ENCODE assay signal across 23 cellular contexts in genomic region chr4:106021737-106022410, GRCh38.
DNase-seq lines count a peak whose midpoint lies in the region; TF ChIP-seq lines count a peak whose summit lies in the region.
"Had no signal": no experiment of that assay in that cellular context is flagged by ENCODE, and none has a peak within 500 bp of the region (broad histone marks: within the 10 kb centered on the region; RNA-seq: fewer than 3 reads in every experiment).

No MANE protein-coding gene starts in this region.

- H3K23ac ChIP-seq in mesenchymal stem cell (ENCODE audit: low read length in 2 of 2): no peak overlapping the region

- no peak overlapping the region for H2BK5ac ChIP-seq in mesenchymal stem cell (ENCODE audit: low read depth, low read length, poor library complexity, severe bottlenecking)

- no peak overlapping the region for H3K9ac ChIP-seq in mesenchymal stem cell (ENCODE audit: low read length)

- no peak overlapping the region for H4K8ac ChIP-seq in mesenchymal stem cell (ENCODE audit: low read length)

- no peak overlapping the region for H2BK120ac ChIP-seq in mesenchymal stem cell (ENCODE audit: low read depth, low read length)

- no peak overlapping the region for H3K27ac ChIP-seq in mesenchymal stem cell (ENCODE audit: low read length, poor library complexity, severe bottlenecking)
- H3K27ac ChIP-seq: dorsolateral prefrontal cortex, esophagus muscularis mucosa, hepatocyte, RWPE1, skin epidermis, transverse colon had no signal

- no peak overlapping the region for H2AFZ ChIP-seq in mesenchymal stem cell (ENCODE audit: low read depth, low read length)
- H2AFZ ChIP-seq: hepatocyte had no signal

- H3K4me1 ChIP-seq in mesenchymal stem cell (ENCODE audit: control insufficient read depth, insufficient read depth, low read depth, low read length): no peaks in the 10 kb centered on the region
- H3K4me1 ChIP-seq: esophagus muscularis mucosa, transverse colon had no signal

- no peak overlapping the region for H3K4ac ChIP-seq in mesenchymal stem cell (ENCODE audit: low read depth in 1 of 2, low read length in 2 of 2)

- no peaks in the 10 kb centered on the region for H3K27me3 ChIP-seq in mesenchymal stem cell (ENCODE audit: control insufficient read depth in 1 of 2, insufficient read depth in 1 of 2, low read length in 2 of 2)
- H3K27me3 ChIP-seq: dorsolateral prefrontal cortex, esophagus muscularis mucosa, hepatocyte, transverse colon had no signal

- H2BK15ac ChIP-seq in mesenchymal stem cell (ENCODE audit: low read depth, poor library complexity, severe bottlenecking): no peak overlapping the region

- DNase-seq in Daoy (ENCODE audit: low read depth) (peak; percentile 41), NCI-H226 (peak; percentile 82), cardiac fibroblast (ENCODE audit: low read depth in 2 of 2) (peak; percentile 6 to 54), mesenchymal stem cell (peak; percentile 81), NCI-H1105 (lab: John Stamatoyannopoulos, UW) (no peak), NCI-H2171 (lab: John Stamatoyannopoulos, UW) (no peak), SW480 (ENCODE audit: low spot score) (no peak)
- DNase-seq: activated CD4-positive, CD25-positive, alpha-beta regulatory T cell; activated naive CD8-positive, alpha-beta T cell treated with anti-CD3 and anti-CD28 coated beads, Interleukin-2, amount 50 U/mL, for 24 hours; activated T-cell treated with anti-CD3 and anti-CD28 coated beads, Interleukin-2, amount 50 U/mL, for 4 hours; C1 segment of cervical spinal cord; dorsolateral prefrontal cortex; foreskin melanocyte; KG1; mammary epithelial cell; NCI-H1436 treated with DMSO at 0.1 percent for 48 hours; NCI-H82; nephron progenitor cell; transverse colon had no signal

- H3K14ac ChIP-seq in mesenchymal stem cell (ENCODE audit: low read length in 2 of 2): no peak overlapping the region

- 74% methylated on average over 4 of the region's 5 CpGs for WGBS in mesenchymal stem cell

- H2BK12ac ChIP-seq in mesenchymal stem cell (ENCODE audit: low read length in 2 of 2): peak overlapping the region in 1 of 2 experiments; percentile 23

- H3K4me3 ChIP-seq in cardiac fibroblast (replicated peaks in 1 of 2; ENCODE audit: low read depth in 2 of 2, low read length in 2 of 2) (no peak overlapping the region), mesenchymal stem cell (ENCODE audit: insufficient read depth in 1 of 2, low read depth in 1 of 2, low read length in 2 of 2) (no peak overlapping the region)
- H3K4me3 ChIP-seq: dorsolateral prefrontal cortex, esophagus muscularis mucosa, hepatocyte, skin epidermis, transverse colon had no signal

- no peak overlapping the region for H3K18ac ChIP-seq in mesenchymal stem cell (ENCODE audit: low read depth in 1 of 2, low read length in 2 of 2)

- H3K4me2 ChIP-seq in mesenchymal stem cell (ENCODE audit: low read length, poor library complexity, severe bottlenecking): no peak overlapping the region
- H3K4me2 ChIP-seq: hepatocyte had no signal

- H3K36me3 ChIP-seq in mesenchymal stem cell (ENCODE audit: control insufficient read depth in 1 of 2, insufficient read depth in 2 of 2, low read depth in 1 of 2, low read length in 2 of 2): no peaks in the 10 kb centered on the region
- H3K36me3 ChIP-seq: esophagus muscularis mucosa, transverse colon had no signal

- no peaks in the 10 kb centered on the region for H3K9me3 ChIP-seq in mesenchymal stem cell (ENCODE audit: control insufficient read depth, low read length)
- H3K9me3 ChIP-seq: esophagus muscularis mucosa, transverse colon had no signal

- no peak overlapping the region for H4K91ac ChIP-seq in mesenchymal stem cell (ENCODE audit: low read length)

- TF ChIP-seq CTCF in cardiac fibroblast (IDR thresholded peaks at IDR 0.05; ENCODE audit: low read depth, low read length): no peak

- H2AK5ac ChIP-seq in mesenchymal stem cell (ENCODE audit: low read length, severe bottlenecking): no peak overlapping the region

- no peaks in the 10 kb centered on the region for H3K79me1 ChIP-seq in mesenchymal stem cell (replicated peaks; ENCODE audit: low read length, poor library complexity, severe bottlenecking)

Comparison
In these comparisons a context has a peak if more than half of its experiments do, and no peak if none do; other contexts are left out.
1. DNase-seq: peak in Daoy (single experiment), NCI-H226 (single experiment), cardiac fibroblast (2 of 2) and mesenchymal stem cell (single experiment); none in NCI-H1105 (single experiment), NCI-H2171 (single experiment) and SW480 (single experiment).